ENCODE assay signal across 18 cellular contexts in the genomic region with DNA sequence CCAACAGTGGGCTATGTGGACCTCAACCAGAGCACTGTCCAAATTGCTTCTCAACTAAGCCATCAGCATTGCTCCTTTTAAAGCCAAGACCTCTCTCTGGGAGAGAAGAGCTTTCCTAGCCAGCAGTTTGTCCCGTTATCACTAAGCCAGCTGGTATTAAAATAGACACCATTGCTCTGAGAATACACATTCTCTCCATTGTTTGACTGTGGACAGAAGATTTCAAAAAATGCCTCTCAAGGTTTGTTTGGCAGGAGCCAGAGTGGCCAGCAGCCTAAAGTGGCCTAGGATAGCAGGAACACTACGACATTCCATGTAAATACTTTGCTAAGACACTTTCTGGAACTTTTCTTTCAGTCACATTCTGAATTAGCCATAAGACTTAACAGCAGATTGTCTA.
"Had no signal": no experiment of that assay in that cellular context is flagged by ENCODE, and none has a peak within 500 bp of the region (broad histone marks: within the 10 kb centered on the region; RNA-seq: fewer than 3 reads in every experiment).

No MANE protein-coding gene starts in this region.

- ATAC-seq: effector memory CD8-positive, alpha-beta T cell; gastroesophageal sphincter; mucosa of descending colon; WTC11 had no signal

- DNase-seq: activated CD4-positive, alpha-beta T cell treated with anti-CD3 and anti-CD28 coated beads for 48 hours; activated CD8-positive, alpha-beta memory T cell treated with anti-CD3 and anti-CD28 coated beads for 24 hours; activated effector memory CD4-positive, alpha-beta T cell treated with anti-CD3 and anti-CD28 coated beads, Interleukin-2, amount 50 U/mL, for 16 hours; effector memory CD8-positive, alpha-beta T cell; hippocampal formation; mammary epithelial cell; mucosa of descending colon; stimulated activated CD4-positive, alpha-beta T cell treated with anti-CD3 and anti-CD28 coated beads, Interleukin-4, amount 100 ng/mL, for 1 hour; stimulated activated CD8-positive, alpha-beta memory T cell treated with anti-CD3 and anti-CD28 coated beads, Interleukin-4, amount 100 ng/mL, for 48 hours; testis had no signal

- H3K9me3 Mint-ChIP-seq: central memory CD8-positive, alpha-beta T cell; dendritic cell treated with granulocyte-macrophage colony-stimulating factor and Interleukin-4, amounts not matched to agents 40 ng/mL and 50 ng/mL, for 4 days; effector memory CD8-positive, alpha-beta T cell; nephron; stimulated activated naive CD8-positive, alpha-beta T cell treated with anti-CD3 and anti-CD28 coated beads, Interleukin-15, Interleukin-2, amounts not matched to agents 100 ng/mL and 50 ng/mL, for 24 hours; T-helper 1 cell treated with Interleukin-12 subunit alpha and Interleukin-12 subunit beta and Interleukin-4 antibody, amounts not matched to agents 30 μg/mL and 1 μg/mL, for 36 hours; WTC11 had no signal

- H3K4me3 Mint-ChIP-seq: central memory CD8-positive, alpha-beta T cell; dendritic cell treated with granulocyte-macrophage colony-stimulating factor and Interleukin-4, amounts not matched to agents 40 ng/mL and 50 ng/mL, for 4 days; effector memory CD8-positive, alpha-beta T cell; nephron; stimulated activated naive CD8-positive, alpha-beta T cell treated with anti-CD3 and anti-CD28 coated beads, Interleukin-15, Interleukin-2, amounts not matched to agents 100 ng/mL and 50 ng/mL, for 24 hours; T-helper 1 cell treated with Interleukin-12 subunit alpha and Interleukin-12 subunit beta and Interleukin-4 antibody, amounts not matched to agents 30 μg/mL and 1 μg/mL, for 36 hours; WTC11 had no signal

- H3K27me3 ChIP-seq: gastroesophageal sphincter, testis had no signal

- H3K9me3 ChIP-seq: gastroesophageal sphincter, mucosa of descending colon, testis had no signal

- H3K27ac ChIP-seq: epithelial cell of prostate, gastroesophageal sphincter, testis had no signal

- H3K4me1 Mint-ChIP-seq: WTC11 had no signal

- H3K4me3 ChIP-seq: gastroesophageal sphincter, mucosa of descending colon, testis had no signal

- H3K4me1 ChIP-seq: gastroesophageal sphincter had no signal

- H3K27me3 Mint-ChIP-seq: central memory CD8-positive, alpha-beta T cell; dendritic cell treated with granulocyte-macrophage colony-stimulating factor and Interleukin-4, amounts not matched to agents 40 ng/mL and 50 ng/mL, for 4 days; effector memory CD8-positive, alpha-beta T cell; stimulated activated naive CD8-positive, alpha-beta T cell treated with anti-CD3 and anti-CD28 coated beads, Interleukin-15, Interleukin-2, amounts not matched to agents 100 ng/mL and 50 ng/mL, for 24 hours had no signal

- H3K27ac Mint-ChIP-seq: dendritic cell treated with granulocyte-macrophage colony-stimulating factor and Interleukin-4, amounts not matched to agents 40 ng/mL and 50 ng/mL, for 4 days; effector memory CD8-positive, alpha-beta T cell; nephron; stimulated activated naive CD8-positive, alpha-beta T cell treated with anti-CD3 and anti-CD28 coated beads, Interleukin-15, Interleukin-2, amounts not matched to agents 100 ng/mL and 50 ng/mL, for 24 hours; T-helper 1 cell treated with Interleukin-12 subunit alpha and Interleukin-12 subunit beta and Interleukin-4 antibody, amounts not matched to agents 30 μg/mL and 1 μg/mL, for 36 hours; WTC11 had no signal
